Comparison of ENCODE assay signal across 23 cellular contexts in the genomic region with DNA sequence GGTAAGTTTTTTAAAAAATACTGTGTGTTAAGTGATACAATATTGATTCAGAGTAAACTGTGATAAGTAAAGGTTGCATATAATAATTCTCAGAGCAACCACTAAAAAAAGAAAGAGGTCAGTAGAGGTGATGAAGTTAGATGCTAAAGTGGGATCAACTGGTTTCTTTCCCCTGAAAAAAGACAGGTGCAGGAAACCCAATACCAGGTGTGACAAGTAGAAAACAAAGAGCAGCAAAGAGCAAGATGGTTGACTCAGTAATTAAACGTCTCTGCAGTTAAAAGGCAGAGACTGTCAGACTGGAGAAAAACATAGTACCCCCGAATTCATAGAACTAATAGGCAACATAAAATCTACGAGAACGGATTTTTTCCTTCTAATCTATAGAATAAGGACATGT.
DNase-seq lines count a peak whose midpoint lies in the region; ATAC-seq and TF ChIP-seq lines count a peak whose summit lies in the region.
"Had no signal": no experiment of that assay in that cellular context is flagged by ENCODE, and none has a peak within 500 bp of the region (broad histone marks: within the 10 kb centered on the region; RNA-seq: fewer than 3 reads in every experiment).

No MANE protein-coding gene starts in this region.

- H3K9me3 Mint-ChIP-seq in activated T-cell treated with anti-CD3 and anti-CD28 coated beads, Interleukin-2, amount 50 U/mL, for 72 hours = no peaks in the 10 kb centered on the region
- H3K9me3 Mint-ChIP-seq: activated T-helper 17 cell treated with anti-CD3 and anti-CD28 coated beads, Interleukin-2, amount 50 U/mL, for 72 hours; CD8-positive, alpha-beta memory T cell; central memory CD8-positive, alpha-beta T cell had no signal

- H3K4me3 ChIP-seq in lower leg skin (ENCODE audit: low read depth, poor library complexity, severe bottlenecking) = no peak overlapping the region
- H3K4me3 ChIP-seq: SK-N-MC, spleen had no signal

- H3K27ac Mint-ChIP-seq in activated T-cell treated with anti-CD3 and anti-CD28 coated beads, Interleukin-2, amount 50 U/mL, for 72 hours = no peak overlapping the region
- H3K27ac Mint-ChIP-seq: activated naive CD8-positive, alpha-beta T cell; activated T-helper 17 cell treated with anti-CD3 and anti-CD28 coated beads, Interleukin-2, amount 50 U/mL, for 72 hours; CD8-positive, alpha-beta memory T cell; naive thymus-derived CD4-positive, alpha-beta T cell; T-helper 17 cell had no signal

- no peak overlapping the region for H3K4me3 Mint-ChIP-seq in activated T-cell treated with anti-CD3 and anti-CD28 coated beads, Interleukin-2, amount 50 U/mL, for 72 hours
- H3K4me3 Mint-ChIP-seq: activated naive CD8-positive, alpha-beta T cell; activated T-helper 17 cell treated with anti-CD3 and anti-CD28 coated beads, Interleukin-2, amount 50 U/mL, for 72 hours; CD8-positive, alpha-beta memory T cell; central memory CD8-positive, alpha-beta T cell; naive thymus-derived CD4-positive, alpha-beta T cell; T-helper 17 cell had no signal

- peaks cover 0 to 2% of the 10 kb centered on the region in 2 donors for H3K36me3 Mint-ChIP-seq in activated T-cell treated with anti-CD3 and anti-CD28 coated beads, Interleukin-2, amount 50 U/mL, for 72 hours (ENCODE audit: insufficient read depth in 2 of 2)

- H3K4me1 Mint-ChIP-seq in activated T-cell treated with anti-CD3 and anti-CD28 coated beads, Interleukin-2, amount 50 U/mL, for 72 hours (ENCODE audit: low read depth) = peaks cover 21% of the 10 kb centered on the region

- no peak for TF ChIP-seq CTCF in lower leg skin (IDR thresholded peaks at IDR 0.05)

- intact Hi-C loops in lower leg skin (cut with DNase I; ENCODE audit: low total_unique reads) = no loop called here

- WGBS in lower leg skin, 2 donors = 93 to 94% methylated on average over 4 of the region's 4 CpGs

- ATAC-seq in activated T-cell treated with anti-CD3 and anti-CD28 coated beads, Interleukin-2, amount 50 U/mL, for 72 hours (replicated peaks in 1 of 2) = no peak
- ATAC-seq: activated T-helper 17 cell treated with anti-CD3 and anti-CD28 coated beads, Interleukin-2, amount 50 U/mL, for 72 hours; HepG2; left colon; naive thymus-derived CD4-positive, alpha-beta T cell; stimulated activated naive CD8-positive, alpha-beta T cell treated with anti-CD3 and anti-CD28 coated beads, Interleukin-15, Interleukin-2, amounts not matched to agents 100 U/mL and 50 U/mL, for 24 hours; T-helper 17 cell had no signal

- H3K27me3 Mint-ChIP-seq in activated T-cell treated with anti-CD3 and anti-CD28 coated beads, Interleukin-2, amount 50 U/mL, for 72 hours (ENCODE audit: low read depth) = no peaks in the 10 kb centered on the region
- H3K27me3 Mint-ChIP-seq: activated naive CD8-positive, alpha-beta T cell; activated T-helper 17 cell treated with anti-CD3 and anti-CD28 coated beads, Interleukin-2, amount 50 U/mL, for 72 hours; central memory CD8-positive, alpha-beta T cell; naive thymus-derived CD4-positive, alpha-beta T cell; T-helper 17 cell had no signal

- peak; percentile 15 for DNase-seq in NCI-H2029 (lab: John Stamatoyannopoulos, UW)
- DNase-seq in NCI-H2029 treated with DMSO at 0.1 percent for 48 hours (lab: John Stamatoyannopoulos, UW) = no peak
- DNase-seq in NCI-H2107 treated with DMSO at 0.1 percent for 48 hours (lab: John Stamatoyannopoulos, UW; ENCODE audit: unreplicated experiment) = peak; percentile 98
- peak; percentile 97 for DNase-seq in NCI-H748 (lab: John Stamatoyannopoulos, UW; ENCODE audit: unreplicated experiment)
- DNase-seq in lower leg skin (ENCODE audit: low spot score in 2 of 2) = no peak
- DNase-seq in HUDEP-2 (lab: John Stamatoyannopoulos, UW; ENCODE audit: unreplicated experiment in 76 of 76) = no peak
- no peak for DNase-seq in NCI-H446 (lab: John Stamatoyannopoulos, UW)
- no peak for DNase-seq in activated T-cell treated with anti-CD3 and anti-CD28 coated beads, Interleukin-2, amount 50 U/mL, for 72 hours
- DNase-seq: 8988T; CD8-positive, alpha-beta memory T cell; EL; head of caudate nucleus; left colon; naive thymus-derived CD4-positive, alpha-beta T cell; spleen; stimulated activated CD4-positive, alpha-beta T cell treated with anti-CD3 and anti-CD28 coated beads, Interleukin-4, amount 100 ng/mL, for 24 hours; stimulated activated naive CD8-positive, alpha-beta T cell treated with anti-CD3 and anti-CD28 coated beads, Interleukin-15, Interleukin-2, amounts not matched to agents 100 U/mL and 50 U/mL, for 24 hours; T-helper 17 cell had no signal

- TF ChIP-seq POLR2A in lower leg skin (IDR thresholded peaks at IDR 0.05) = no peak

Comparison
In these comparisons a context has a peak if more than half of its experiments do, and no peak if none do; other contexts are left out.
1. DNase-seq: peak in NCI-H2029 (single experiment), NCI-H2107 treated with DMSO at 0.1 percent for 48 hours (single experiment) and NCI-H748 (single experiment); none in NCI-H2029 treated with DMSO at 0.1 percent for 48 hours (single experiment), lower leg skin (0 of 2), HUDEP-2 (0 of 76), NCI-H446 (0 of 2) and activated T-cell treated with anti-CD3 and anti-CD28 coated beads, Interleukin-2, amount 50 U/mL, for 72 hours (0 of 2).